ENCODE assay signal across 37 cellular contexts in genomic region chr17:17359271-17359670, GRCh38.
"Had no signal": no experiment of that assay in that cellular context is flagged by ENCODE, and none has a peak within 500 bp of the region (broad histone marks: within the 10 kb centered on the region; RNA-seq: fewer than 3 reads in every experiment).

No MANE protein-coding gene starts in this region.

- H3K27me3 ChIP-seq: ascending aorta, cardiac muscle cell, Peyer's patch had no signal

- H3K36me3 ChIP-seq: ascending aorta, cardiac muscle cell, Peyer's patch had no signal

- H3K9me3 ChIP-seq: Peyer's patch had no signal

- H3K27me3 Mint-ChIP-seq: activated naive CD8-positive, alpha-beta T cell treated with anti-CD3 and anti-CD28 coated beads for 36 hours had no signal

- H3K4me3 Mint-ChIP-seq: activated B cell treated with CpG ODN at 0.5 μM for 24 hours; activated CD4-positive, alpha-beta memory T cell treated with anti-CD3 and anti-CD28 coated beads for 36 hours; activated naive CD8-positive, alpha-beta T cell treated with anti-CD3 and anti-CD28 coated beads for 36 hours; activated T-cell treated with anti-CD3 and anti-CD28 coated beads, Interleukin-2, amount 50 U/mL, for 4 hours; activated T-helper 1 cell treated with anti-CD3 and anti-CD28 coated beads, Interleukin-12 subunit alpha, Interleukin-12 subunit beta, Interleukin-2, Interleukin-4 antibody, amounts not matched to agents 30 ng/mL and 10 ng/mL and 1 ng/mL, durations not matched to agents 14 hours and 24 hours and 36 hours had no signal

- H3K9me3 Mint-ChIP-seq: activated T-helper 1 cell treated with anti-CD3 and anti-CD28 coated beads, Interleukin-12 subunit alpha, Interleukin-12 subunit beta, Interleukin-2, Interleukin-4 antibody, amounts not matched to agents 30 ng/mL and 10 ng/mL and 1 ng/mL, durations not matched to agents 14 hours and 24 hours and 36 hours had no signal

- H3K4me1 Mint-ChIP-seq: activated B cell treated with CpG ODN at 0.5 μM for 24 hours had no signal

- H3K27ac Mint-ChIP-seq: activated B cell treated with CpG ODN at 0.5 μM for 24 hours; activated CD4-positive, alpha-beta memory T cell treated with anti-CD3 and anti-CD28 coated beads for 36 hours; activated naive CD8-positive, alpha-beta T cell treated with anti-CD3 and anti-CD28 coated beads for 36 hours; activated T-helper 1 cell treated with anti-CD3 and anti-CD28 coated beads, Interleukin-12 subunit alpha, Interleukin-12 subunit beta, Interleukin-2, Interleukin-4 antibody, amounts not matched to agents 30 ng/mL and 10 ng/mL and 1 ng/mL, durations not matched to agents 14 hours and 24 hours and 36 hours had no signal

- H3K27ac ChIP-seq: ascending aorta, cardiac muscle cell, KMS-11, Peyer's patch, VCaP had no signal

- H3K36me3 Mint-ChIP-seq: activated CD4-positive, alpha-beta memory T cell treated with anti-CD3 and anti-CD28 coated beads for 36 hours had no signal

- DNase-seq: activated B cell treated with CpG ODN at 0.5 μM for 24 hours; activated CD4-positive, alpha-beta memory T cell treated with anti-CD3 and anti-CD28 coated beads for 36 hours; activated CD4-positive, alpha-beta T cell treated with anti-CD3 and anti-CD28 coated beads for 4 hours; activated CD4-positive, alpha-beta T cell treated with anti-CD3 and anti-CD28 coated beads, Interleukin-2, amount 50 U/mL, for 1 hour; activated CD4-positive, CD25-positive, alpha-beta regulatory T cell treated with anti-CD3 and anti-CD28 coated beads, Interleukin-2, amount 50 U/mL, for 72 hours; activated CD8-positive, alpha-beta memory T cell treated with anti-CD3 and anti-CD28 coated beads, Interleukin-2, amount 50 U/mL, for 4 hours; activated naive CD4-positive, alpha-beta T cell; activated naive CD4-positive, alpha-beta T cell treated with anti-CD3 and anti-CD28 coated beads, Interleukin-2, amount 50 U/mL, for 16 hours; activated naive CD8-positive, alpha-beta T cell treated with anti-CD3 and anti-CD28 coated beads for 36 hours; activated T-cell treated with anti-CD3 and anti-CD28 coated beads for 4 hours; activated T-cell treated with anti-CD3 and anti-CD28 coated beads, Interleukin-2, amount 50 U/mL, for 4 hours; amygdala; MM.1S; MV-4-11; NCI-H1092; NCI-H1436 treated with DMSO at 0.1 percent for 48 hours; NCI-H1694 treated with DMSO at 0.1 percent for 48 hours; NCI-H2029; NCI-H2107; NCI-H2171; NCI-H510A; NCI-H526; NCI-H748 treated with DMSO at 0.1 percent for 48 hours; NK-92 treated with Interleukin-12 subunit alpha and Interleukin-12 subunit beta, amount 100 ng/mL, for 24 hours; PC-3; RPMI8226; SIG-M5; T-helper 1 cell; T-helper 2 cell; T-helper 9 cell had no signal

- H3K4me1 ChIP-seq: ascending aorta had no signal

- ATAC-seq: activated T-cell treated with anti-CD3 and anti-CD28 coated beads, Interleukin-2, amount 50 U/mL, for 4 hours; PC-3; SK-N-SH treated with all-trans-retinoic acid at 6 μM for 48 hours had no signal

- H3K4me3 ChIP-seq: ascending aorta, cardiac muscle cell, Peyer's patch had no signal
